Comparison of ENCODE assay signal across 8 cellular contexts in genomic region chrX:54182194-54182863, GRCh38. TPM values are rescaled to one million over a fixed set of nuclear protein-coding genes. Genes with fewer than 3 reads are reported as not detected.
A peak's percentile ranks its signal among the peaks of the same experiment; 100 is the strongest.
DNase-seq lines count a peak whose midpoint lies in the region; ATAC-seq lines count a peak whose summit lies in the region.

No MANE protein-coding gene starts in this region.

- no peaks in the 10 kb centered on the region for H3K27me3 Mint-ChIP-seq in central memory CD8-positive, alpha-beta T cell

- H3K36me3 Mint-ChIP-seq in central memory CD8-positive, alpha-beta T cell (ENCODE audit: insufficient read depth), result peaks cover 7% of the 10 kb centered on the region

- peak; percentile 69 for ATAC-seq in HG02798 (IDR thresholded peaks at IDR 0.05; ENCODE audit: poor library complexity, unreplicated experiment)
- peak; percentile 76 for ATAC-seq in central memory CD8-positive, alpha-beta T cell (replicated peaks; ENCODE audit: extremely low read depth, poor library complexity, severe bottlenecking)
- ATAC-seq in left colon, result peak; percentile 82

- intact Hi-C loops in left colon (cut with DNase I, micrococcal nuclease), result no loop called here

- peak; percentile 51 to 65 for DNase-seq in NCI-H2081 (lab: John Stamatoyannopoulos, UW)
- DNase-seq in NCI-H2081 treated with DMSO at 0.1 percent for 48 hours (lab: John Stamatoyannopoulos, UW), result no peak
- peak; percentile 20 for DNase-seq in NCI-H2107 treated with DMSO at 0.1 percent for 48 hours (lab: John Stamatoyannopoulos, UW; ENCODE audit: unreplicated experiment)
- peak; percentile 34 for DNase-seq in activated CD4-positive, CD25-positive, alpha-beta regulatory T cell treated with anti-CD3 and anti-CD28 coated beads, Interleukin-2, amount 50 U/mL, for 16 hours (ENCODE audit: low read depth, low spot score)
- DNase-seq in central memory CD8-positive, alpha-beta T cell (ENCODE audit: low spot score in 2 of 2), result peak; percentile 27 to 38
- DNase-seq in left colon, result peak; percentile 71
- peak; percentile 67 for DNase-seq in stimulated activated CD4-positive, alpha-beta T cell treated with anti-CD3 and anti-CD28 coated beads, Interleukin-1b, Interleukin-23, amount 100 ng/mL, for 48 hours

- H3K9me3 Mint-ChIP-seq in central memory CD8-positive, alpha-beta T cell, result no peaks in the 10 kb centered on the region

- H3K4me3 Mint-ChIP-seq in central memory CD8-positive, alpha-beta T cell, result peak overlapping the region; percentile 76

- peak overlapping the region; percentile 74 for H3K27ac Mint-ChIP-seq in central memory CD8-positive, alpha-beta T cell (ENCODE audit: low read depth)

- peaks cover 47% of the 10 kb centered on the region for H3K4me1 Mint-ChIP-seq in central memory CD8-positive, alpha-beta T cell

RNA-seq across cellular contexts. Expression of gene FAM120C, which starts 0.7 kb away (rescaled TPM):
- 1 to 10 TPM; 3.8 to 4.0 TPM for total RNA-seq in left colon
